In genomic region chr7:53604201-53604600, GRCh38 we compare ENCODE assay signal across 1 cellular context.
TF ChIP-seq lines count a peak whose summit lies in the region.

No MANE protein-coding gene starts in this region.

TF ChIP-seq in WTC11, 78 proteins besides CTCF, POLR2A, EP300 and RAD21 (continued from another document):
- TF ChIP-seq, protein P1, sequence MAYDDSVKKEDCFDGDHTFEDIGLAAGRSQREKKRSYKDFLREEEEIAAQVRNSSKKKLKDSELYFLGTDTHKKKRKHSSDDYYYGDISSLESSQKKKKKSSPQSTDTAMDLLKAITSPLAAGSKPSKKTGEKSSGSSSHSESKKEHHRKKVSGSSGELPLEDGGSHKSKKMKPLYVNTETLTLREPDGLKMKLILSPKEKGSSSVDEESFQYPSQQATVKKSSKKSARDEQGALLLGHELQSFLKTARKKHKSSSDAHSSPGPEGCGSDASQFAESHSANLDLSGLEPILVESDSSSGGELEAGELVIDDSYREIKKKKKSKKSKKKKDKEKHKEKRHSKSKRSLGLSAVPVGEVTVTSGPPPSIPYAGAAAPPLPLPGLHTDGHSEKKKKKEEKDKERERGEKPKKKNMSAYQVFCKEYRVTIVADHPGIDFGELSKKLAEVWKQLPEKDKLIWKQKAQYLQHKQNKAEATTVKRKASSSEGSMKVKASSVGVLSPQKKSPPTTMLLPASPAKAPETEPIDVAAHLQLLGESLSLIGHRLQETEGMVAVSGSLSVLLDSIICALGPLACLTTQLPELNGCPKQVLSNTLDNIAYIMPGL (CRISPR knock-in tag; IDR thresholded peaks at IDR 0.05) = no peak
- no peak for TF ChIP-seq ETV6 (CRISPR knock-in tag; IDR thresholded peaks at IDR 0.05)
- no peak for TF ChIP-seq JUN (CRISPR knock-in tag; IDR thresholded peaks at IDR 0.05)
- TF ChIP-seq ATF2 (CRISPR knock-in tag; IDR thresholded peaks at IDR 0.05; ENCODE audit: borderline replicate concordance, low read depth) = no peak
- no peak for TF ChIP-seq ELF4 (CRISPR knock-in tag; IDR thresholded peaks at IDR 0.05; ENCODE audit: low read depth)
- no peak for TF ChIP-seq RORB (CRISPR knock-in tag; IDR thresholded peaks at IDR 0.05)
- no peak for TF ChIP-seq ZNF671 (CRISPR knock-in tag; IDR thresholded peaks at IDR 0.05)
- no peak for TF ChIP-seq SOX15 (CRISPR knock-in tag; IDR thresholded peaks at IDR 0.05)
- no peak for TF ChIP-seq TEAD1 (CRISPR knock-in tag; IDR thresholded peaks at IDR 0.05)
- no peak for TF ChIP-seq CDX4 (CRISPR knock-in tag; IDR thresholded peaks at IDR 0.05; ENCODE audit: borderline replicate concordance)
- no peak for TF ChIP-seq ZNF263 (CRISPR knock-in tag; IDR thresholded peaks at IDR 0.05; ENCODE audit: low read depth)
- TF ChIP-seq, protein P2, sequence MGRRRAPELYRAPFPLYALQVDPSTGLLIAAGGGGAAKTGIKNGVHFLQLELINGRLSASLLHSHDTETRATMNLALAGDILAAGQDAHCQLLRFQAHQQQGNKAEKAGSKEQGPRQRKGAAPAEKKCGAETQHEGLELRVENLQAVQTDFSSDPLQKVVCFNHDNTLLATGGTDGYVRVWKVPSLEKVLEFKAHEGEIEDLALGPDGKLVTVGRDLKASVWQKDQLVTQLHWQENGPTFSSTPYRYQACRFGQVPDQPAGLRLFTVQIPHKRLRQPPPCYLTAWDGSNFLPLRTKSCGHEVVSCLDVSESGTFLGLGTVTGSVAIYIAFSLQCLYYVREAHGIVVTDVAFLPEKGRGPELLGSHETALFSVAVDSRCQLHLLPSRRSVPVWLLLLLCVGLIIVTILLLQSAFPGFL (CRISPR knock-in tag; IDR thresholded peaks at IDR 0.05; ENCODE audit: borderline replicate concordance) = no peak
- no peak for TF ChIP-seq JAZF1 (CRISPR knock-in tag; IDR thresholded peaks at IDR 0.05)
TF ChIP-seq in WTC11: peak in this region for 0.
